Comparison of ENCODE assay signal across 1 cellular context in the genomic region with DNA sequence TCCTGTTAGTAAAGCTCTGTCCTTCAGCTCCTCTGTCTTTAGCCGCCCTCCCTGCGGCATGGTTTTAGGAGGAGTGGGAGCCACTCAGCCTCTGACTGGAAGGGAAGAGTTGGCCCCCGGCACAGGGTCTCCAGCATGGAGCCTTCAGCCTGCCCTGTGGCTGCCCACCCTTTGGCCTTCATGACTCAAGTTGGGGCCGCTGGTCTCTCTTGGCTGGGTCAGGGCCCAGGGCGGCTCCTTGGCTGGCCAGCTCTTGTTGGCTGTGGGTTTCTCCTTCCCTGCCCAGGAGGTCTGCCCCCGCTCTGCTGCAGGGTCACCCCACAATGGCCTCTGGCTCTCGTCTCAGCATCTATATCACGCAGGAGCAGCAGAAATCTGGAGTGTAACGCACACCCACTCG.
TF ChIP-seq lines count a peak whose summit lies in the region.

No MANE protein-coding gene starts in this region.

TF ChIP-seq in H1, 55 proteins besides CTCF, POLR2A, EP300 and RAD21 (continued from another document):
- TF ChIP-seq, protein P1, sequence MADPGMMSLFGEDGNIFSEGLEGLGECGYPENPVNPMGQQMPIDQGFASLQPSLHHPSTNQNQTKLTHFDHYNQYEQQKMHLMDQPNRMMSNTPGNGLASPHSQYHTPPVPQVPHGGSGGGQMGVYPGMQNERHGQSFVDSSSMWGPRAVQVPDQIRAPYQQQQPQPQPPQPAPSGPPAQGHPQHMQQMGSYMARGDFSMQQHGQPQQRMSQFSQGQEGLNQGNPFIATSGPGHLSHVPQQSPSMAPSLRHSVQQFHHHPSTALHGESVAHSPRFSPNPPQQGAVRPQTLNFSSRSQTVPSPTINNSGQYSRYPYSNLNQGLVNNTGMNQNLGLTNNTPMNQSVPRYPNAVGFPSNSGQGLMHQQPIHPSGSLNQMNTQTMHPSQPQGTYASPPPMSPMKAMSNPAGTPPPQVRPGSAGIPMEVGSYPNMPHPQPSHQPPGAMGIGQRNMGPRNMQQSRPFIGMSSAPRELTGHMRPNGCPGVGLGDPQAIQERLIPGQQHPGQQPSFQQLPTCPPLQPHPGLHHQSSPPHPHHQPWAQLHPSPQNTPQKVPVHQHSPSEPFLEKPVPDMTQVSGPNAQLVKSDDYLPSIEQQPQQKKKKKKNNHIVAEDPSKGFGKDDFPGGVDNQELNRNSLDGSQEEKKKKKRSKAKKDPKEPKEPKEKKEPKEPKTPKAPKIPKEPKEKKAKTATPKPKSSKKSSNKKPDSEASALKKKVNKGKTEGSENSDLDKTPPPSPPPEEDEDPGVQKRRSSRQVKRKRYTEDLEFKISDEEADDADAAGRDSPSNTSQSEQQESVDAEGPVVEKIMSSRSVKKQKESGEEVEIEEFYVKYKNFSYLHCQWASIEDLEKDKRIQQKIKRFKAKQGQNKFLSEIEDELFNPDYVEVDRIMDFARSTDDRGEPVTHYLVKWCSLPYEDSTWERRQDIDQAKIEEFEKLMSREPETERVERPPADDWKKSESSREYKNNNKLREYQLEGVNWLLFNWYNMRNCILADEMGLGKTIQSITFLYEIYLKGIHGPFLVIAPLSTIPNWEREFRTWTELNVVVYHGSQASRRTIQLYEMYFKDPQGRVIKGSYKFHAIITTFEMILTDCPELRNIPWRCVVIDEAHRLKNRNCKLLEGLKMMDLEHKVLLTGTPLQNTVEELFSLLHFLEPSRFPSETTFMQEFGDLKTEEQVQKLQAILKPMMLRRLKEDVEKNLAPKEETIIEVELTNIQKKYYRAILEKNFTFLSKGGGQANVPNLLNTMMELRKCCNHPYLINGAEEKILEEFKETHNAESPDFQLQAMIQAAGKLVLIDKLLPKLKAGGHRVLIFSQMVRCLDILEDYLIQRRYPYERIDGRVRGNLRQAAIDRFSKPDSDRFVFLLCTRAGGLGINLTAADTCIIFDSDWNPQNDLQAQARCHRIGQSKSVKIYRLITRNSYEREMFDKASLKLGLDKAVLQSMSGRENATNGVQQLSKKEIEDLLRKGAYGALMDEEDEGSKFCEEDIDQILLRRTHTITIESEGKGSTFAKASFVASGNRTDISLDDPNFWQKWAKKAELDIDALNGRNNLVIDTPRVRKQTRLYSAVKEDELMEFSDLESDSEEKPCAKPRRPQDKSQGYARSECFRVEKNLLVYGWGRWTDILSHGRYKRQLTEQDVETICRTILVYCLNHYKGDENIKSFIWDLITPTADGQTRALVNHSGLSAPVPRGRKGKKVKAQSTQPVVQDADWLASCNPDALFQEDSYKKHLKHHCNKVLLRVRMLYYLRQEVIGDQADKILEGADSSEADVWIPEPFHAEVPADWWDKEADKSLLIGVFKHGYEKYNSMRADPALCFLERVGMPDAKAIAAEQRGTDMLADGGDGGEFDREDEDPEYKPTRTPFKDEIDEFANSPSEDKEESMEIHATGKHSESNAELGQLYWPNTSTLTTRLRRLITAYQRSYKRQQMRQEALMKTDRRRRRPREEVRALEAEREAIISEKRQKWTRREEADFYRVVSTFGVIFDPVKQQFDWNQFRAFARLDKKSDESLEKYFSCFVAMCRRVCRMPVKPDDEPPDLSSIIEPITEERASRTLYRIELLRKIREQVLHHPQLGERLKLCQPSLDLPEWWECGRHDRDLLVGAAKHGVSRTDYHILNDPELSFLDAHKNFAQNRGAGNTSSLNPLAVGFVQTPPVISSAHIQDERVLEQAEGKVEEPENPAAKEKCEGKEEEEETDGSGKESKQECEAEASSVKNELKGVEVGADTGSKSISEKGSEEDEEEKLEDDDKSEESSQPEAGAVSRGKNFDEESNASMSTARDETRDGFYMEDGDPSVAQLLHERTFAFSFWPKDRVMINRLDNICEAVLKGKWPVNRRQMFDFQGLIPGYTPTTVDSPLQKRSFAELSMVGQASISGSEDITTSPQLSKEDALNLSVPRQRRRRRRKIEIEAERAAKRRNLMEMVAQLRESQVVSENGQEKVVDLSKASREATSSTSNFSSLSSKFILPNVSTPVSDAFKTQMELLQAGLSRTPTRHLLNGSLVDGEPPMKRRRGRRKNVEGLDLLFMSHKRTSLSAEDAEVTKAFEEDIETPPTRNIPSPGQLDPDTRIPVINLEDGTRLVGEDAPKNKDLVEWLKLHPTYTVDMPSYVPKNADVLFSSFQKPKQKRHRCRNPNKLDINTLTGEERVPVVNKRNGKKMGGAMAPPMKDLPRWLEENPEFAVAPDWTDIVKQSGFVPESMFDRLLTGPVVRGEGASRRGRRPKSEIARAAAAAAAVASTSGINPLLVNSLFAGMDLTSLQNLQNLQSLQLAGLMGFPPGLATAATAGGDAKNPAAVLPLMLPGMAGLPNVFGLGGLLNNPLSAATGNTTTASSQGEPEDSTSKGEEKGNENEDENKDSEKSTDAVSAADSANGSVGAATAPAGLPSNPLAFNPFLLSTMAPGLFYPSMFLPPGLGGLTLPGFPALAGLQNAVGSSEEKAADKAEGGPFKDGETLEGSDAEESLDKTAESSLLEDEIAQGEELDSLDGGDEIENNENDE (IDR thresholded peaks at IDR 0.05; ENCODE audit: insufficient replicate concordance, low read length) = no peak
- TF ChIP-seq ZNF274 (IDR thresholded peaks at IDR 0.05; ENCODE audit: borderline replicate concordance, extremely low read depth, low read length) (no peak), MAFK (IDR thresholded peaks at IDR 0.05; ENCODE audit: low read depth, low read length) (no peak), HDAC6 (IDR thresholded peaks at IDR 0.05; ENCODE audit: low read depth, low read length) (no peak), EGR1 (IDR thresholded peaks at IDR 0.05; ENCODE audit: borderline replicate concordance, low read depth, low read length) (no peak), SP4 (IDR thresholded peaks at IDR 0.05; ENCODE audit: low read length) (no peak), SP1 (IDR thresholded peaks at IDR 0.05; ENCODE audit: low read depth, low read length) (no peak), TEAD4 (IDR thresholded peaks at IDR 0.05; ENCODE audit: low read depth, low read length) (no peak), CTBP2 (IDR thresholded peaks at IDR 0.05; ENCODE audit: borderline replicate concordance, insufficient read depth, insufficient read length, low read length) (no peak), CEBPB (IDR thresholded peaks at IDR 0.05; ENCODE audit: low read depth, low read length) (no peak)
- TF ChIP-seq, protein P2, sequence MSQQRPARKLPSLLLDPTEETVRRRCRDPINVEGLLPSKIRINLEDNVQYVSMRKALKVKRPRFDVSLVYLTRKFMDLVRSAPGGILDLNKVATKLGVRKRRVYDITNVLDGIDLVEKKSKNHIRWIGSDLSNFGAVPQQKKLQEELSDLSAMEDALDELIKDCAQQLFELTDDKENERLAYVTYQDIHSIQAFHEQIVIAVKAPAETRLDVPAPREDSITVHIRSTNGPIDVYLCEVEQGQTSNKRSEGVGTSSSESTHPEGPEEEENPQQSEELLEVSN (IDR thresholded peaks at IDR 0.05) = no peak
